ENCODE assay signal across 1 cellular context in genomic region chr20:50306478-50307423, GRCh38.
A peak's percentile ranks its signal among the peaks of the same experiment; 100 is the strongest.
TF ChIP-seq lines count a peak whose summit lies in the region.

No MANE protein-coding gene starts in this region.

TF ChIP-seq in HepG2, 621 proteins besides CTCF, POLR2A, EP300 and RAD21 (continued from another document and continues in another):
- TF ChIP-seq, protein P1, sequence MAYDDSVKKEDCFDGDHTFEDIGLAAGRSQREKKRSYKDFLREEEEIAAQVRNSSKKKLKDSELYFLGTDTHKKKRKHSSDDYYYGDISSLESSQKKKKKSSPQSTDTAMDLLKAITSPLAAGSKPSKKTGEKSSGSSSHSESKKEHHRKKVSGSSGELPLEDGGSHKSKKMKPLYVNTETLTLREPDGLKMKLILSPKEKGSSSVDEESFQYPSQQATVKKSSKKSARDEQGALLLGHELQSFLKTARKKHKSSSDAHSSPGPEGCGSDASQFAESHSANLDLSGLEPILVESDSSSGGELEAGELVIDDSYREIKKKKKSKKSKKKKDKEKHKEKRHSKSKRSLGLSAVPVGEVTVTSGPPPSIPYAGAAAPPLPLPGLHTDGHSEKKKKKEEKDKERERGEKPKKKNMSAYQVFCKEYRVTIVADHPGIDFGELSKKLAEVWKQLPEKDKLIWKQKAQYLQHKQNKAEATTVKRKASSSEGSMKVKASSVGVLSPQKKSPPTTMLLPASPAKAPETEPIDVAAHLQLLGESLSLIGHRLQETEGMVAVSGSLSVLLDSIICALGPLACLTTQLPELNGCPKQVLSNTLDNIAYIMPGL (CRISPR knock-in tag; IDR thresholded peaks at IDR 0.05; ENCODE audit: borderline replicate concordance in 1 of 2, low read depth in 1 of 2): no peak
- TF ChIP-seq GTF2F1 (IDR thresholded peaks at IDR 0.05; ENCODE audit: low read length): no peak
- TF ChIP-seq TGIF2 (CRISPR knock-in tag; IDR thresholded peaks at IDR 0.05): no peak
- peak; percentile 46; the same call in 1 of the 2 replicates for TF ChIP-seq CBX5 (CRISPR knock-in tag; IDR thresholded peaks at IDR 0.05; ENCODE audit: borderline replicate concordance)
- no peak for TF ChIP-seq NFATC3 (CRISPR knock-in tag; IDR thresholded peaks at IDR 0.05)
- no peak for TF ChIP-seq ISX (CRISPR knock-in tag; conservative IDR thresholded peaks at IDR 0.05)
- no peak for TF ChIP-seq ZNF407 (CRISPR knock-in tag; IDR thresholded peaks at IDR 0.05; ENCODE audit: not compliant biosample characterization)
- no peak for TF ChIP-seq JUNB (CRISPR knock-in tag; IDR thresholded peaks at IDR 0.05; ENCODE audit: borderline replicate concordance)
- no peak for TF ChIP-seq REST (IDR thresholded peaks at IDR 0.05; ENCODE audit: borderline replicate concordance in 1 of 2, low read depth in 1 of 2, low read length in 2 of 2)
- TF ChIP-seq, protein P2, sequence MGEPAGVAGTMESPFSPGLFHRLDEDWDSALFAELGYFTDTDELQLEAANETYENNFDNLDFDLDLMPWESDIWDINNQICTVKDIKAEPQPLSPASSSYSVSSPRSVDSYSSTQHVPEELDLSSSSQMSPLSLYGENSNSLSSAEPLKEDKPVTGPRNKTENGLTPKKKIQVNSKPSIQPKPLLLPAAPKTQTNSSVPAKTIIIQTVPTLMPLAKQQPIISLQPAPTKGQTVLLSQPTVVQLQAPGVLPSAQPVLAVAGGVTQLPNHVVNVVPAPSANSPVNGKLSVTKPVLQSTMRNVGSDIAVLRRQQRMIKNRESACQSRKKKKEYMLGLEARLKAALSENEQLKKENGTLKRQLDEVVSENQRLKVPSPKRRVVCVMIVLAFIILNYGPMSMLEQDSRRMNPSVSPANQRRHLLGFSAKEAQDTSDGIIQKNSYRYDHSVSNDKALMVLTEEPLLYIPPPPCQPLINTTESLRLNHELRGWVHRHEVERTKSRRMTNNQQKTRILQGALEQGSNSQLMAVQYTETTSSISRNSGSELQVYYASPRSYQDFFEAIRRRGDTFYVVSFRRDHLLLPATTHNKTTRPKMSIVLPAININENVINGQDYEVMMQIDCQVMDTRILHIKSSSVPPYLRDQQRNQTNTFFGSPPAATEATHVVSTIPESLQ (CRISPR knock-in tag; conservative IDR thresholded peaks at IDR 0.05): no peak
- TF ChIP-seq FOSL2 (CRISPR knock-in tag; IDR thresholded peaks at IDR 0.05): peak; percentile 15; the same call in 1 of the 2 replicates
- TF ChIP-seq IRF1 (CRISPR knock-in tag; IDR thresholded peaks at IDR 0.05; ENCODE audit: low read depth): no peak
- TF ChIP-seq ZZZ3 (CRISPR knock-in tag; IDR thresholded peaks at IDR 0.05; ENCODE audit: borderline replicate concordance): no peak; the same call in 1 of the 2 replicates
- peak; percentile 57; the same call in 1 of the 2 replicates for TF ChIP-seq ZNF263 (CRISPR knock-in tag; IDR thresholded peaks at IDR 0.05)
- TF ChIP-seq WIZ (CRISPR knock-in tag; IDR thresholded peaks at IDR 0.05): no peak
- peak; percentile 80 for TF ChIP-seq FOXC1 (CRISPR knock-in tag; IDR thresholded peaks at IDR 0.05; ENCODE audit: borderline replicate concordance)
- no peak; the same call in 1 of the 2 replicates for TF ChIP-seq ZBTB26 (CRISPR knock-in tag; IDR thresholded peaks at IDR 0.05; ENCODE audit: borderline replicate concordance)
- TF ChIP-seq EHMT2 (IDR thresholded peaks at IDR 0.05; ENCODE audit: borderline replicate concordance, low read depth, low read length): no peak
- TF ChIP-seq, protein P3, sequence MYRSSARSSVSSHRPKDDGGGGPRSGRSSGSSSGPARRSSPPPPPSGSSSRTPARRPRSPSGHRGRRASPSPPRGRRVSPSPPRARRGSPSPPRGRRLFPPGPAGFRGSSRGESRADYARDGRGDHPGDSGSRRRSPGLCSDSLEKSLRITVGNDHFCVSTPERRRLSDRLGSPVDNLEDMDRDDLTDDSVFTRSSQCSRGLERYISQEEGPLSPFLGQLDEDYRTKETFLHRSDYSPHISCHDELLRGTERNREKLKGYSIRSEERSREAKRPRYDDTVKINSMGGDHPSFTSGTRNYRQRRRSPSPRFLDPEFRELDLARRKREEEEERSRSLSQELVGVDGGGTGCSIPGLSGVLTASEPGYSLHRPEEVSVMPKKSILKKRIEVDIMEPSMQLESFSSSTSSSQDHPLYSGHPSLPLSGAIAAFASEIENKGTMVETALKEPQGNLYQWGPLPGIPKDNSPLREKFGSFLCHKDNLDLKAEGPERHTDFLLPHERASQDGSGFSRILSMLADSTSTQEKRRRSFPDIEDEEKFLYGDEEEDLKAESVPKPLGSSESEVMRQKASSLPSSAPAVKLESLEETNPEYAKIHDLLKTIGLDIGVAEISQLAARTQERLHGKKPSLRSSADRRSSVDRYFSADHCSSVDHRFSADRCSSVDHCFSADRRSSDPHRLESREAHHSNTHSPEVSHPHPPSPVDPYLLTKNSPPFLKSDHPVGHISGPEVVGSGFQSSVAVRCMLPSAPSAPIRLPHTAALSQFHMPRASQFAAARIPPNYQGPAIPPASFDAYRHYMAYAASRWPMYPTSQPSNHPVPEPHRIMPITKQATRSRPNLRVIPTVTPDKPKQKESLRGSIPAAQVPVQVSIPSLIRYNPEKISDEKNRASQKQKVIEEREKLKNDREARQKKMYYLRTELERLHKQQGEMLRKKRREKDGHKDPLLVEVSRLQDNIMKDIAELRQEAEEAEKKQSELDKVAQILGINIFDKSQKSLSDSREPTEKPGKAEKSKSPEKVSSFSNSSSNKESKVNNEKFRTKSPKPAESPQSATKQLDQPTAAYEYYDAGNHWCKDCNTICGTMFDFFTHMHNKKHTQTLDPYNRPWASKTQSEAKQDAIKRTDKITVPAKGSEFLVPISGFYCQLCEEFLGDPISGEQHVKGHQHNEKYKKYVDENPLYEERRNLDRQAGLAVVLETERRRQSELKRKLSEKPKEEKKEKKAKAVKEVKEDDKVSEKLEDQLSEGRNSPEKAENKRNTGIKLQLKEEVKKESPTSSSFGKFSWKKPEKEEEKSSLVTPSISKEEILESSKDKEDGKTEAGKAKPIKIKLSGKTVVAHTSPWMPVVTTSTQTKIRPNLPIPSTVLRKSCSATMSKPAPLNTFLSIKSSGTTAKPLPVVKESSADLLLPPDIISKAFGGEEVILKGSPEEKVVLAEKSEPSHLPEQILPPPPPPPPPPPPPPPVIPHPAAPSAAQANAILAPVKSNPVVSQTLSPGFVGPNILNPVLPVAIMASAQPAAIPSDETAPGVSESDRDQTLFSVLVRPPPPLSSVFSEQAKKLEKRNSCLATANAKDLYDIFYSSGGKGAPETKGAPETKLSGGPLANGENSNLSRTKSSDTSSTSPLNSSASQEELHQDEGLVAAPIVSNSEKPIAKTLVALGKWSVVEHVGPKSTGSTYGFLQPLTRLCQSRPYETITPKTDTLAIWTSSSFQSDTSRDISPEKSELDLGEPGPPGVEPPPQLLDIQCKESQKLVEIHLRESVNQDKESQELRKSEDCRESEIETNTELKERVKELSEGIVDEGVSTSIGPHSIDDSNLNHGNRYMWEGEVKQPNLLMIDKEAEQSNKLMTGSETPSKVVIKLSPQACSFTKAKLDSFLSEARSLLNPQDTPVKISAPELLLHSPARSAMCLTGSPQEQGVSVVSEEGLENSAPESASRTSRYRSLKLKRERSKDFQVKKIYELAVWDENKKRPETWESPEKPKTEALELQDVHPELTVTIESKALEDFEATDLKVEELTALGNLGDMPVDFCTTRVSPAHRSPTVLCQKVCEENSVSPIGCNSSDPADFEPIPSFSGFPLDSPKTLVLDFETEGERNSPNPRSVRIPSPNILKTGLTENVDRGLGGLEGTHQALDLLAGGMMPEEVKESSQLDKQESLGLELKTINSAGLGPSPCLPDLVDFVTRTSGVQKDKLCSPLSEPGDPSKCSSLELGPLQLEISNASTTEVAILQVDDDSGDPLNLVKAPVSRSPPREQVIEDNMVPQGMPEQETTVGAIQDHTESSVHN (CRISPR knock-in tag; IDR thresholded peaks at IDR 0.05): peak; percentile 21; the same call in 1 of the 2 replicates
- no peak for TF ChIP-seq RNF2 (conservative IDR thresholded peaks at IDR 0.05; ENCODE audit: low read depth)
- TF ChIP-seq SPEN (CRISPR knock-in tag; IDR thresholded peaks at IDR 0.05; ENCODE audit: low read depth): no peak; the same call in 1 of the 2 replicates
- TF ChIP-seq YY1 (IDR thresholded peaks at IDR 0.05; ENCODE audit: insufficient read depth, insufficient replicate concordance, low read depth, low read length): peak; percentile 81
- TF ChIP-seq ZNF24 (IDR thresholded peaks at IDR 0.05): peak; percentile 0; the same call in 1 of the 2 replicates
